Comparison of ENCODE assay signal across 8 cellular contexts in genomic region chr2:27771548-27772335, GRCh38. TPM values are rescaled to one million over a fixed set of nuclear protein-coding genes. Genes with fewer than 3 reads are reported as not detected.
DNase-seq lines count a peak whose midpoint lies in the region; ATAC-seq and TF ChIP-seq lines count a peak whose summit lies in the region.

MRPL33 (plus strand) TSS chr2:27771719; CDS start chr2:27771778, 59 bp downstream.

- peaks cover 6% of the 10 kb centered on the region for H3K4me1 ChIP-seq in colonic mucosa

- H3K4me3 ChIP-seq in colonic mucosa = peak within 1 kb of the TSS; percentile 80

- peak within 1 kb of the TSS; percentile 82 for H3K27ac ChIP-seq in colonic mucosa

- H3K9ac ChIP-seq in colonic mucosa (ENCODE audit: low read depth in 2 of 2, low read length in 2 of 2) = peak within 1 kb of the TSS; percentile 88 to 94

- no peaks in the 10 kb centered on the region for H3K27me3 ChIP-seq in colonic mucosa

- DNase-seq in Ammon's horn (ENCODE audit: low spot score) (peak; percentile 93), GM19238 (ENCODE audit: insufficient read length, low spot score) (peak; percentile 96), NCI-H524 treated with DMSO at 0.1 percent for 48 hours (lab: John Stamatoyannopoulos, UW) (peak; percentile 49), colonic mucosa (peak; percentile 98), kidney tubule cell (ENCODE audit: low spot score) (peak; percentile 96)
- peak; percentile 91 to 92 for DNase-seq in activated CD4-positive, alpha-beta T cell treated with anti-CD3 and anti-CD28 coated beads for 4 hours
- peak; percentile 85 to 93 for DNase-seq in stimulated activated CD4-positive, alpha-beta T cell treated with anti-CD3 and anti-CD28 coated beads, Interleukin-1b, Interleukin-23, amount 100 ng/mL, for 4 hours (ENCODE audit: low read depth in 2 of 2)

- TF ChIP-seq CTCF in colonic mucosa (IDR thresholded peaks at IDR 0.05) = no peak

- no peaks in the 10 kb centered on the region for H3K9me3 ChIP-seq in colonic mucosa

- H3K36me3 ChIP-seq in colonic mucosa = no peaks in the 10 kb centered on the region

- intact Hi-C loops in colonic mucosa (cut with DNase I) = no loop called here

- ATAC-seq in HG03442 (IDR thresholded peaks at IDR 0.05; ENCODE audit: unreplicated experiment) = peak; percentile 95

RNA-seq across cellular contexts. Expression of gene MRPL33, which starts in this region (rescaled TPM):
- total RNA-seq in colonic mucosa = 10 to 100 TPM; 56.5 to 63.7 TPM

Comparison
In these comparisons a context has a peak if more than half of its experiments do, and no peak if none do; other contexts are left out.
1. Peak in every context shown above with its lines: DNase-seq, ATAC-seq, H3K4me3 ChIP-seq and H3K27ac ChIP-seq.